ENCODE assay signal across 9 cellular contexts in the genomic region with DNA sequence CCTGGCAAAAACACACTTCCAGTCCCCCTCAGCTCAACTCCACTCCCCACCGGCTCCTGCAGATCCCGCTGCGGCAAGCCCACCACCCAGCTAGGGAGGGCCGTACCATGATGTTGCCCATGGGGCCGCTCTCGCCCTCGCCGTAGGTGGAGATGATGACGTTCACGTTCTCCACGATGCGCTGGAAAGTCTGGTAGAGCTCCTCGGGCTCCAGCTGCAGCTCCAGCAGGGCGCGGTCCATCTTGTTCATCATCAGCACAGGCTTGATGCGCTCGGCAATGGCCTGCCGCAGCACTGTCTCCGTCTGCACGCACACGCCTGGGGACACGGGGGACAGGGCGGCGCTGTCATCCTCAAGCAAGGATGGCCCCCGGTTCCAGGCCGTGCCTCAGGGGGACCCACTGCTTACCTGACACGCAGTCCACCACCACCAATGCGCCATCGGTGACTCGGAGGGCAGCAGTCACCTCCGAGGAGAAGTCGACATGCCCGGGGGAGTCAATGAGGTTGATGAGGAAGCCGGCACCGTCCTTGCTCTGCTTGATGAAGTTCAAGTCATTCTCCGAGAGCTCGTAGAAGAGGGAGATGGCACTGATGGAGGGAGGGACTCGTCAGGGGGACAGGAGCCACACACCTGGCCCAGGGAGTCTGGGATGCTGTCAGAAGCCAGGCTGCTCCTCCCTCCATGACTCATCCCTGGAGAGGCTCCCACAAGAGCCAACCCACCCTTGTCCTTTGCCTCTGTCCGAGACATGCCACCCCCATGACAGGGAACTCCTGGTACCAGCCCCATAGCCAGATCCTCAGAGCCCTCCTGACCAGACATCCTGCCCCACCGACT. TPM values are rescaled to one million over a fixed set of nuclear protein-coding genes. Genes with fewer than 3 reads are reported as not detected.
A peak's percentile ranks its signal among the peaks of the same experiment; 100 is the strongest.
DNase-seq lines count a peak whose midpoint lies in the region; ATAC-seq and TF ChIP-seq lines count a peak whose summit lies in the region.
"Had no signal": no experiment of that assay in that cellular context is flagged by ENCODE, and none has a peak within 500 bp of the region (broad histone marks: within the 10 kb centered on the region; RNA-seq: fewer than 3 reads in every experiment).

No MANE protein-coding gene starts in this region.

- no peak for DNase-seq in BE2C
- peak; percentile 39 for DNase-seq in astrocyte of the spinal cord (ENCODE audit: low read depth, low spot score)
- DNase-seq in mesendoderm: peak; percentile 66
- DNase-seq in SW 1271 (lab: John Stamatoyannopoulos, UW): no peak
- no peak for DNase-seq in HuH-7 (ENCODE audit: low spot score)
- DNase-seq: left cardiac atrium had no signal

- H3K4ac ChIP-seq in mesendoderm (ENCODE audit: low read depth, low read length): no peak overlapping the region

- peaks cover 30% of the 10 kb centered on the region for H4K20me1 ChIP-seq in KMS-11 (ENCODE audit: insufficient read depth)

- H3K27me3 ChIP-seq in BE2C: no peaks in the 10 kb centered on the region
- no peaks in the 10 kb centered on the region for H3K27me3 ChIP-seq in KMS-11 (ENCODE audit: insufficient read depth, low read depth)
- no peaks in the 10 kb centered on the region for H3K27me3 ChIP-seq in mesendoderm (ENCODE audit: insufficient read depth, low read length, poor library complexity)

- H3K9me3 ChIP-seq in BE2C: no peaks in the 10 kb centered on the region

- in situ Hi-C loops in astrocyte of the spinal cord (cut with HindIII; ENCODE audit: low sequenced_read_pairs): no loop called here

- no peak overlapping the region for H3K18ac ChIP-seq in mesendoderm (ENCODE audit: low read length)

- no peak overlapping the region for H2BK15ac ChIP-seq in mesendoderm (replicated peaks; ENCODE audit: low read depth)

- H4K5ac ChIP-seq in mesendoderm (ENCODE audit: low read length): no peak overlapping the region

- H3K9ac ChIP-seq in KMS-11 (no peak overlapping the region), mesendoderm (ENCODE audit: low read length) (peak overlapping the region; percentile 99)

- H3K36me3 ChIP-seq in BE2C (peaks cover 73% of the 10 kb centered on the region), KMS-11 (ENCODE audit: insufficient read depth) (peaks cover 54% of the 10 kb centered on the region), mesendoderm (ENCODE audit: control insufficient read depth, insufficient read depth, low read length) (peaks cover 51% of the 10 kb centered on the region)

- WGBS in mesendoderm (ENCODE audit: extremely low coverage, insufficient coverage, low lambda C conversion rate): no CpG with 5 or more reads among the region's 40 CpGs

- no peak overlapping the region for H2BK120ac ChIP-seq in mesendoderm (ENCODE audit: low read depth, low read length)

- peak overlapping the region; percentile 100 for H3K4me3 ChIP-seq in BE2C (ENCODE audit: low read depth, low read length)
- no peak overlapping the region for H3K4me3 ChIP-seq in KMS-11 (IDR thresholded peaks at IDR 0.05; ENCODE audit: insufficient read depth, low read depth, low read length)
- peak overlapping the region; percentile 84 for H3K4me3 ChIP-seq in astrocyte of the spinal cord (ENCODE audit: low read depth, low read length)
- H3K4me3 ChIP-seq in mesendoderm (ENCODE audit: low read length): no peak overlapping the region

- no peak overlapping the region for H2AFZ ChIP-seq in KMS-11 (ENCODE audit: low read depth)

- H2AK5ac ChIP-seq in mesendoderm (ENCODE audit: low read length): no peak overlapping the region

- H3K56ac ChIP-seq in mesendoderm (ENCODE audit: low read length): peak overlapping the region; percentile 19

- no peak overlapping the region for H3K23ac ChIP-seq in mesendoderm (ENCODE audit: low read length)

- H3K4me1 ChIP-seq in BE2C: peaks cover 23% of the 10 kb centered on the region
- H3K4me1 ChIP-seq in KMS-11 (ENCODE audit: low read depth, poor library complexity, severe bottlenecking): peaks cover 30% of the 10 kb centered on the region
- peaks cover 5% of the 10 kb centered on the region for H3K4me1 ChIP-seq in mesendoderm (ENCODE audit: control insufficient read depth, low read depth, low read length)

- H3K79me2 ChIP-seq in KMS-11 (ENCODE audit: insufficient read depth, low read depth) (peaks cover 65% of the 10 kb centered on the region), mesendoderm (ENCODE audit: control insufficient read depth, insufficient read depth, low read length) (peaks cover 68% of the 10 kb centered on the region)

- no peak overlapping the region for H4K8ac ChIP-seq in mesendoderm (ENCODE audit: low read depth, low read length)

- ATAC-seq in GM21737 (IDR thresholded peaks at IDR 0.05; ENCODE audit: unreplicated experiment) (no peak), GM21390 (IDR thresholded peaks at IDR 0.05; ENCODE audit: unreplicated experiment) (no peak)

- TF ChIP-seq CTCF in BE2C (IDR thresholded peaks at IDR 0.05; ENCODE audit: low read depth, low read length): no peak
- no peak for TF ChIP-seq CTCF in KMS-11 (conservative IDR thresholded peaks at IDR 0.05; ENCODE audit: low read depth, low read length)
- no peak for TF ChIP-seq CTCF in astrocyte of the spinal cord (IDR thresholded peaks at IDR 0.05; ENCODE audit: low read depth, low read length)

- H3K27ac ChIP-seq in KMS-11: no peak overlapping the region; the same call in 1 of the 2 replicates
- H3K27ac ChIP-seq in mesendoderm (ENCODE audit: low read depth, low read length): no peak overlapping the region

- H2BK5ac ChIP-seq in mesendoderm (ENCODE audit: low read length): no peak overlapping the region

- H3K79me1 ChIP-seq in mesendoderm (ENCODE audit: low read length): peaks cover 29% of the 10 kb centered on the region

- H3K4me2 ChIP-seq in KMS-11 (peak overlapping the region; percentile 94; the same call in 1 of the 2 replicates), mesendoderm (ENCODE audit: low read length) (peak overlapping the region; percentile 32)

RNA-seq across cellular contexts. Expression of a gene that starts 2.3 kb away (rescaled TPM):
- 3,076 TPM for polyA plus RNA-seq in BE2C (2012; ENCODE audit: insufficient read depth, insufficient read length, low read depth)
- polyA plus RNA-seq in mesendoderm (2013, experiment 1 of 2): 1,945 TPM
- 1,914 TPM for polyA plus RNA-seq in mesendoderm (2013, experiment 2 of 2)

RNA-seq across cellular contexts. Expression of a gene that starts 12.0 kb away (rescaled TPM):
- 134 TPM for polyA plus RNA-seq in BE2C (2012; ENCODE audit: insufficient read depth, insufficient read length, low read depth)
- polyA plus RNA-seq in mesendoderm (2013, experiment 1 of 2): 96.8 TPM
- polyA plus RNA-seq in mesendoderm (2013, experiment 2 of 2): 100 TPM

RNA-seq across cellular contexts. Expression of a gene that starts 24.6 kb away (rescaled TPM):
- polyA plus RNA-seq in BE2C (2012; ENCODE audit: insufficient read depth, insufficient read length, low read depth): 105 TPM
- 63.4 TPM for polyA plus RNA-seq in mesendoderm (2013, experiment 1 of 2)
- 63.3 TPM for polyA plus RNA-seq in mesendoderm (2013, experiment 2 of 2)

RNA-seq across cellular contexts. Expression of a gene that starts 50.1 kb away (rescaled TPM):
- not detected for polyA plus RNA-seq in BE2C (2012; ENCODE audit: insufficient read depth, insufficient read length, low read depth)
- 23.5 TPM for polyA plus RNA-seq in mesendoderm (2013, experiment 1 of 2)
- polyA plus RNA-seq in mesendoderm (2013, experiment 2 of 2): 22.6 TPM

Comparison
In these comparisons a context has a peak if more than half of its experiments do, and no peak if none do; other contexts are left out.
1. DNase-seq: peak in astrocyte of the spinal cord (single experiment) and mesendoderm (single experiment); none in BE2C (single experiment), SW 1271 (0 of 2) and HuH-7 (single experiment).
2. H3K4me3 ChIP-seq: peak in BE2C (single experiment) and astrocyte of the spinal cord (single experiment); none in KMS-11 (single experiment) and mesendoderm (single experiment).